Comparison of ENCODE assay signal across 22 cellular contexts in genomic region chr1:160062134-160062533, GRCh38. TPM values are rescaled to one million over a fixed set of nuclear protein-coding genes. Genes with fewer than 3 reads are reported as not detected.
DNase-seq lines count a peak whose midpoint lies in the region; TF ChIP-seq lines count a peak whose summit lies in the region.
"Had no signal": no experiment of that assay in that cellular context is flagged by ENCODE, and none has a peak within 500 bp of the region (broad histone marks: within the 10 kb centered on the region; RNA-seq: fewer than 3 reads in every experiment).

No MANE protein-coding gene starts in this region.

- peak; percentile 41 for DNase-seq in H9
- DNase-seq in endodermal cell, result no peak
- DNase-seq in neuronal stem cell (ENCODE audit: low spot score), result no peak
- no peak for DNase-seq in suprapubic skin (ENCODE audit: low spot score in 2 of 2)
- DNase-seq in PC-9, result no peak
- DNase-seq in lower leg skin (ENCODE audit: low spot score in 2 of 2), result no peak
- DNase-seq: activated CD4-positive, alpha-beta T cell treated with anti-CD3 and anti-CD28 coated beads, Interleukin-2, amount 50 U/mL, for 4 hours; activated T-cell treated with anti-CD3 and anti-CD28 coated beads, Interleukin-2, amount 50 U/mL, for 1 hour; CD8-positive, alpha-beta memory T cell; effector CD8-positive, alpha-beta T cell; HFFc6; naive thymus-derived CD4-positive, alpha-beta T cell; NCI-H1694; NCI-H2227 treated with DMSO at 0.1 percent for 48 hours; NK-92 treated with Interleukin-12 subunit alpha and Interleukin-12 subunit beta, amount 100 ng/mL, for 24 hours had no signal

- no peak overlapping the region for H2BK20ac ChIP-seq in H9 (ENCODE audit: low read depth, low read length, poor library complexity, severe bottlenecking)

- H3K4me2 ChIP-seq in H9 (ENCODE audit: insufficient read depth, insufficient read length, low read length) (no peak overlapping the region), neuronal stem cell (ENCODE audit: insufficient read depth, low read length, poor library complexity, severe bottlenecking) (peak overlapping the region; percentile 28), PC-9 (no peak overlapping the region)

- H3K27me3 Mint-ChIP-seq in H9 (ENCODE audit: low read depth), result peaks cover 33% of the 10 kb centered on the region
- H3K27me3 Mint-ChIP-seq in endodermal cell (ENCODE audit: insufficient read depth), result peaks cover 30% of the 10 kb centered on the region

- H3K27me3 ChIP-seq in H9 (ENCODE audit: insufficient read depth, low read length), result no peaks in the 10 kb centered on the region
- no peaks in the 10 kb centered on the region for H3K27me3 ChIP-seq in endodermal cell (ENCODE audit: control insufficient read depth, insufficient read depth, low read length, poor library complexity, severe bottlenecking)
- peaks cover 0 to 58% (median 0%) of the 10 kb centered on the region in 3 experiments for H3K27me3 ChIP-seq in neuronal stem cell (ENCODE audit: control insufficient read depth in 3 of 3, insufficient read depth in 3 of 3, low read depth in 1 of 3, low read length in 3 of 3)
- peaks cover 13% of the 10 kb centered on the region for H3K27me3 ChIP-seq in suprapubic skin
- peaks cover 36% of the 10 kb centered on the region for H3K27me3 ChIP-seq in PC-9 (ENCODE audit: insufficient read depth, low read depth)
- H3K27me3 ChIP-seq: right atrium auricular region had no signal

- H4K8ac ChIP-seq in H9 (replicated peaks; ENCODE audit: insufficient read length, low read depth, low read length), result no peak overlapping the region
- H4K8ac ChIP-seq in neuronal stem cell (ENCODE audit: low read depth, low read length), result no peak overlapping the region

- H4K91ac ChIP-seq in H9 (ENCODE audit: insufficient read length, low read depth, low read length) (no peak overlapping the region), neuronal stem cell (ENCODE audit: low read depth, low read length, poor library complexity) (no peak overlapping the region)

- H4K20me1 ChIP-seq in H9 (ENCODE audit: control insufficient read depth, insufficient read depth, insufficient read length) (no peaks in the 10 kb centered on the region), PC-9 (ENCODE audit: insufficient read depth) (no peaks in the 10 kb centered on the region)

- H3K36me3 ChIP-seq in endodermal cell (ENCODE audit: control insufficient read depth, insufficient read depth, low read length) (no peaks in the 10 kb centered on the region), neuronal stem cell (replicated peaks in 1 of 2; ENCODE audit: control insufficient read depth in 2 of 2, insufficient read depth in 2 of 2, low read length in 2 of 2) (no peaks in the 10 kb centered on the region), suprapubic skin (no peaks in the 10 kb centered on the region), PC-9 (ENCODE audit: low read depth) (no peaks in the 10 kb centered on the region)
- H3K36me3 ChIP-seq: right atrium auricular region had no signal

- H2BK5ac ChIP-seq in H9 (ENCODE audit: insufficient read length, low read length) (no peak overlapping the region), neuronal stem cell (ENCODE audit: low read length) (peak overlapping the region; percentile 31)

- H2BK120ac ChIP-seq in H9 (ENCODE audit: low read depth, low read length, poor library complexity, severe bottlenecking), result no peak overlapping the region
- peak overlapping the region; percentile 44 for H2BK120ac ChIP-seq in neuronal stem cell (ENCODE audit: low read depth, low read length)

- H2AFZ ChIP-seq in H9 (ENCODE audit: low read length) (no peak overlapping the region), neuronal stem cell (ENCODE audit: low read length) (peak overlapping the region; percentile 34), PC-9 (no peak overlapping the region)

- no peak overlapping the region for H3K14ac ChIP-seq in H9 (ENCODE audit: insufficient read depth, low read length)
- H3K14ac ChIP-seq in neuronal stem cell (ENCODE audit: low read length), result peak overlapping the region; percentile 83

- no CpG with 5 or more reads among the region's 7 CpGs for WGBS in H9 (ENCODE audit: extremely low coverage, insufficient read length, low lambda C conversion rate)
- WGBS in endodermal cell (ENCODE audit: insufficient coverage in 1 of 2, insufficient read length in 1 of 2), 2 experiments, result 85% methylated on average over 7 of the region's 7 CpGs; no CpG with 5 or more reads in 1 of the 2 experiments
- WGBS in neuronal stem cell (ENCODE audit: extremely low coverage in 2 of 2, insufficient read length in 2 of 2, insufficient replicate concordance in 1 of 2), 2 donors, result no CpG with 5 or more reads among the region's 7 CpGs
- WGBS in suprapubic skin, result 74% methylated on average over 5 of the region's 7 CpGs
- 76 to 90% methylated on average over 3 to 7 of the region's 7 CpGs for WGBS in lower leg skin, 2 donors

- H3K4me1 Mint-ChIP-seq in H9, result peaks cover 32 to 34% of the 10 kb centered on the region in 2 experiments
- peaks cover 5% of the 10 kb centered on the region for H3K4me1 Mint-ChIP-seq in endodermal cell
- H3K4me1 Mint-ChIP-seq: CD8-positive, alpha-beta memory T cell had no signal

- H3K79me1 ChIP-seq in H9 (ENCODE audit: insufficient read depth, low read depth, low read length, poor library complexity, severe bottlenecking) (no peaks in the 10 kb centered on the region), neuronal stem cell (ENCODE audit: low read depth, low read length) (no peaks in the 10 kb centered on the region)

- no peaks in the 10 kb centered on the region for H3K36me3 Mint-ChIP-seq in H9 (ENCODE audit: insufficient read depth in 1 of 3, low read depth in 3 of 3)
- no peaks in the 10 kb centered on the region for H3K36me3 Mint-ChIP-seq in endodermal cell (ENCODE audit: low read depth)
- H3K36me3 Mint-ChIP-seq: activated naive CD4-positive, alpha-beta T cell treated with anti-CD3 and anti-CD28 coated beads, Interleukin-2, amount 50 U/mL, for 72 hours; naive thymus-derived CD4-positive, alpha-beta T cell had no signal

- no peak overlapping the region for H3K18ac ChIP-seq in H9 (ENCODE audit: insufficient read length, low read depth, low read length)
- peak overlapping the region; percentile 82 for H3K18ac ChIP-seq in neuronal stem cell (ENCODE audit: low read length)

- POLR2A ChIA-PET in PC-9 (lab: Charles Lee; ENCODE audit: unreplicated experiment), result no interaction called here

- CTCF ChIA-PET in PC-9 (lab: Charles Lee), result interaction anchor here (1.1 kb wide), 1 partner anchor 17 kb away, joined by 4 read pairs; no protein-coding TSS in a partner anchor

- H3K9me3 Mint-ChIP-seq in H9 (no peaks in the 10 kb centered on the region), endodermal cell (no peaks in the 10 kb centered on the region)
- H3K9me3 Mint-ChIP-seq: activated naive CD4-positive, alpha-beta T cell treated with anti-CD3 and anti-CD28 coated beads, Interleukin-2, amount 50 U/mL, for 72 hours; CD8-positive, alpha-beta memory T cell; HFFc6; naive thymus-derived CD4-positive, alpha-beta T cell had no signal

- H3K9me2 ChIP-seq in PC-9 (ENCODE audit: insufficient read depth), result no peaks in the 10 kb centered on the region

- H3K4me3 ChIP-seq in endodermal cell (ENCODE audit: low read length), result no peak overlapping the region
- H3K4me3 ChIP-seq in neuronal stem cell (ENCODE audit: low read length in 2 of 2), result no peak overlapping the region
- no peak overlapping the region for H3K4me3 ChIP-seq in suprapubic skin
- no peak overlapping the region for H3K4me3 ChIP-seq in PC-9
- no peak overlapping the region for H3K4me3 ChIP-seq in lower leg skin (ENCODE audit: low read depth, poor library complexity, severe bottlenecking)
- H3K4me3 ChIP-seq: right atrium auricular region had no signal

- no peak for TF ChIP-seq EP300 in suprapubic skin (IDR thresholded peaks at IDR 0.05)

- H3K4me3 Mint-ChIP-seq in H9 (no peak overlapping the region), endodermal cell (no peak overlapping the region)
- H3K4me3 Mint-ChIP-seq: CD8-positive, alpha-beta memory T cell; HFFc6; naive thymus-derived CD4-positive, alpha-beta T cell had no signal

- no peaks in the 10 kb centered on the region for H3K9me3 ChIP-seq in H9 (ENCODE audit: control insufficient read depth, low read depth, low read length)
- H3K9me3 ChIP-seq in endodermal cell (ENCODE audit: control insufficient read depth, low read length), result no peaks in the 10 kb centered on the region
- no peaks in the 10 kb centered on the region for H3K9me3 ChIP-seq in neuronal stem cell (replicated peaks in 1 of 2; ENCODE audit: control insufficient read depth in 2 of 2, insufficient read depth in 1 of 2, low read depth in 1 of 2, low read length in 2 of 2)
- no peaks in the 10 kb centered on the region for H3K9me3 ChIP-seq in suprapubic skin
- H3K9me3 ChIP-seq in PC-9 (ENCODE audit: insufficient read depth, low read depth), result no peaks in the 10 kb centered on the region
- H3K9me3 ChIP-seq: right atrium auricular region had no signal

- H3K4ac ChIP-seq in H9 (ENCODE audit: low read depth, low read length), result no peak overlapping the region
- H3K4ac ChIP-seq in neuronal stem cell (ENCODE audit: low read length), result no peak overlapping the region

- no peak overlapping the region for H3T11ph ChIP-seq in H9 (ENCODE audit: low read length)

- H3K23ac ChIP-seq in H9 (ENCODE audit: insufficient read length, low read depth, low read length), result no peak overlapping the region
- peak overlapping the region; percentile 58 for H3K23ac ChIP-seq in neuronal stem cell (ENCODE audit: low read depth, low read length, poor library complexity)

- H2BK12ac ChIP-seq in H9 (ENCODE audit: insufficient read length, low read depth, low read length), result no peak overlapping the region
- peak overlapping the region; percentile 41 for H2BK12ac ChIP-seq in neuronal stem cell (ENCODE audit: low read length)

- H2AK5ac ChIP-seq in H9 (ENCODE audit: insufficient read length, low read length) (no peak overlapping the region), neuronal stem cell (ENCODE audit: low read depth, low read length) (peak overlapping the region; percentile 86)

- no peaks in the 10 kb centered on the region for H3F3A ChIP-seq in PC-9 (ENCODE audit: insufficient read depth, low read depth)

- BruUV-seq in PC-9 (replicated peaks; lab: Mats Ljungman, UMichigan), result no TSS peak

- no peak overlapping the region for H3K56ac ChIP-seq in H9 (ENCODE audit: insufficient read length, low read depth, low read length)

- no peaks in the 10 kb centered on the region for H3K23me2 ChIP-seq in H9 (ENCODE audit: insufficient read length, low read depth, low read length, poor library complexity, severe bottlenecking)

- TF ChIP-seq CTCF in H9 (conservative IDR thresholded peaks at IDR 0.05) (no peak), endodermal cell (conservative IDR thresholded peaks at IDR 0.05) (no peak), suprapubic skin (IDR thresholded peaks at IDR 0.05) (no peak), PC-9 (conservative IDR thresholded peaks at IDR 0.05) (no peak), lower leg skin (IDR thresholded peaks at IDR 0.05) (no peak)

- no peak overlapping the region for H4K5ac ChIP-seq in H9 (ENCODE audit: insufficient read length, low read depth, low read length)

- H3K79me2 ChIP-seq in H9 (ENCODE audit: insufficient read depth, low read length) (no peaks in the 10 kb centered on the region), PC-9 (ENCODE audit: low read depth) (no peaks in the 10 kb centered on the region)

- H3K27ac ChIP-seq in H9 (ENCODE audit: insufficient read length, low read depth, low read length), result no peak overlapping the region
- H3K27ac ChIP-seq in endodermal cell (ENCODE audit: low read depth, low read length), result peak overlapping the region; percentile 68
- H3K27ac ChIP-seq in neuronal stem cell (replicated peaks; ENCODE audit: low read length), result no peak overlapping the region
- no peak overlapping the region for H3K27ac ChIP-seq in suprapubic skin
- H3K27ac ChIP-seq in PC-9, result no peak overlapping the region
- H3K27ac ChIP-seq: right atrium auricular region had no signal

- no peak overlapping the region for H2BK15ac ChIP-seq in H9 (ENCODE audit: low read depth, low read length)
- H2BK15ac ChIP-seq in neuronal stem cell (ENCODE audit: low read length), result no peak overlapping the region

- intact Hi-C loops in PC-9 (cut with micrococcal nuclease; ENCODE audit: unreplicated experiment) (no loop called here), lower leg skin (cut with DNase I; ENCODE audit: low total_unique reads) (no loop called here)

- H3K9ac ChIP-seq in H9 (ENCODE audit: extremely low read depth, insufficient read length, low read length) (no peak overlapping the region), endodermal cell (ENCODE audit: extremely low read depth, low read length, poor library complexity, severe bottlenecking) (no peak overlapping the region), neuronal stem cell (ENCODE audit: low read depth, low read length, poor library complexity) (no peak overlapping the region)

- TF ChIP-seq POLR2A in suprapubic skin (IDR thresholded peaks at IDR 0.05) (no peak), lower leg skin (IDR thresholded peaks at IDR 0.05) (no peak)

- H3K4me1 ChIP-seq in H9 (ENCODE audit: insufficient read depth, low read length) (peaks cover 4% of the 10 kb centered on the region; the same call in 1 of the 2 replicates), endodermal cell (ENCODE audit: control insufficient read depth, insufficient read depth, low read length) (peaks cover 2% of the 10 kb centered on the region), neuronal stem cell (ENCODE audit: control insufficient read depth in 2 of 2, insufficient read depth in 1 of 2, low read depth in 1 of 2, low read length in 2 of 2) (peaks cover 27 to 41% of the 10 kb centered on the region in 2 donors), suprapubic skin (peaks cover 3% of the 10 kb centered on the region), PC-9 (replicated peaks; ENCODE audit: insufficient read depth) (peaks cover 6% of the 10 kb centered on the region; the same call in 1 of the 2 replicates)
- H3K4me1 ChIP-seq: right atrium auricular region had no signal

- no peak overlapping the region for H3K27ac Mint-ChIP-seq in H9
- H3K27ac Mint-ChIP-seq in endodermal cell, result no peak overlapping the region
- H3K27ac Mint-ChIP-seq: activated naive CD4-positive, alpha-beta T cell treated with anti-CD3 and anti-CD28 coated beads, Interleukin-2, amount 50 U/mL, for 72 hours; CD8-positive, alpha-beta memory T cell; HFFc6; naive thymus-derived CD4-positive, alpha-beta T cell had no signal

RNA-seq across cellular contexts. Expression of gene KCNJ10, which starts 7.8 kb away (rescaled TPM):
- total RNA-seq in H9 (2021), result 0.42 and 0.44 TPM in 2 replicates
- under 1 TPM in 1 of 2 donors, not detected in 1; 0.26 TPM for total RNA-seq in endodermal cell
- polyA plus RNA-seq in endodermal cell (2013, experiment 1 of 2), result 1.2 TPM
- polyA plus RNA-seq in endodermal cell (2013, experiment 2 of 2), result 1.9 TPM
- polyA plus RNA-seq in neuronal stem cell (2013, experiment 1 of 2), result 0.08 TPM
- 0.22 TPM for polyA plus RNA-seq in neuronal stem cell (2013, experiment 2 of 2)
- total RNA-seq in suprapubic skin, result not detected
- not detected in 2 replicates for total RNA-seq in PC-9 (2021)
- not detected for total RNA-seq in lower leg skin
- total RNA-seq: activated naive CD4-positive, alpha-beta T cell treated with anti-CD3 and anti-CD28 coated beads, Interleukin-2, amount 50 U/mL, for 72 hours; bronchial epithelial cell; HFFc6; MCF 10A; subcutaneous adipose tissue had no signal
- polyA plus RNA-seq: CD8-positive, alpha-beta memory T cell had no signal

RNA-seq across cellular contexts. Expression of gene KCNJ9, which starts 19.2 kb away (rescaled TPM):
- total RNA-seq in H9 (2021) (0.09 TPM in 2 replicates), endodermal cell (not detected), suprapubic skin (under 1 TPM in 1 of 4 donors, not detected in 3; 0.13 TPM), PC-9 (2021) (not detected in 2 replicates), lower leg skin (under 1 TPM in 1 of 4 donors, not detected in 3; 0.12 TPM)
- 0.36 TPM for polyA plus RNA-seq in endodermal cell (2013, experiment 1 of 2)
- polyA plus RNA-seq in endodermal cell (2013, experiment 2 of 2), result 0.17 TPM
- 0.01 TPM for polyA plus RNA-seq in neuronal stem cell (2013, experiment 1 of 2)
- 0.01 TPM for polyA plus RNA-seq in neuronal stem cell (2013, experiment 2 of 2)
- total RNA-seq: Daoy; HFFc6; liver; naive thymus-derived CD4-positive, alpha-beta T cell; subcutaneous adipose tissue had no signal
- polyA plus RNA-seq: CD8-positive, alpha-beta memory T cell; liver had no signal

RNA-seq across cellular contexts. Expression of gene PIGM, which starts 30.3 kb away (rescaled TPM):
- total RNA-seq in H9 (2021), result 5.9 and 6.2 TPM in 2 replicates
- total RNA-seq in endodermal cell, result 1 to 10 TPM; 4.6 to 5.2 TPM
- 6.7 TPM for polyA plus RNA-seq in endodermal cell (2013, experiment 1 of 2)
- polyA plus RNA-seq in endodermal cell (2013, experiment 2 of 2), result 5.5 TPM
- 4.9 TPM for polyA plus RNA-seq in neuronal stem cell (2013, experiment 1 of 2)
- 5.1 TPM for polyA plus RNA-seq in neuronal stem cell (2013, experiment 2 of 2)
- 1 to 10 TPM; 3.3 to 6.5 (median 4.8) TPM for total RNA-seq in suprapubic skin
- 3.3 and 4.0 TPM in 2 replicates for total RNA-seq in PC-9 (2021)
- 1 to 10 TPM; 2.4 to 4.5 (median 3.6) TPM for total RNA-seq in lower leg skin

RNA-seq across cellular contexts. Expression of gene IGSF8, which starts 36.3 kb away (rescaled TPM):
- total RNA-seq in H9 (2021), result 56.2 and 57.4 TPM in 2 replicates
- total RNA-seq in endodermal cell, result 10 to 100 TPM; 34.5 to 35.9 TPM
- polyA plus RNA-seq in endodermal cell (2013, experiment 1 of 2), result 42.1 TPM
- 37.2 TPM for polyA plus RNA-seq in endodermal cell (2013, experiment 2 of 2)
- polyA plus RNA-seq in neuronal stem cell (2013, experiment 1 of 2), result 12.3 TPM
- polyA plus RNA-seq in neuronal stem cell (2013, experiment 2 of 2), result 12.6 TPM
- total RNA-seq in suprapubic skin, result 10 to 100 TPM; 44.1 to 90.5 (median 50.8) TPM
- 27.4 and 38.0 TPM in 2 replicates for total RNA-seq in PC-9 (2021)
- 10 to 100 TPM; 44.5 to 74.5 (median 54.9) TPM for total RNA-seq in lower leg skin

RNA-seq across cellular contexts. Expression of gene ATP1A2, which starts 53.4 kb away (rescaled TPM):
- total RNA-seq in H9 (2021), result 3.0 and 4.6 TPM in 2 replicates
- 1 to 10 TPM; 3.0 to 3.2 TPM for total RNA-seq in endodermal cell
- polyA plus RNA-seq in endodermal cell (2013, experiment 1 of 2), result 130 TPM
- polyA plus RNA-seq in endodermal cell (2013, experiment 2 of 2), result 110 TPM
- polyA plus RNA-seq in neuronal stem cell (2013, experiment 1 of 2), result 56.5 TPM
- 57.9 TPM for polyA plus RNA-seq in neuronal stem cell (2013, experiment 2 of 2)
- total RNA-seq in suprapubic skin, result 1 to 10 TPM; 4.2 to 6.9 (median 4.8) TPM
- total RNA-seq in PC-9 (2021), result 1.1 TPM in 2 replicates
- total RNA-seq in lower leg skin, result 1 to 10 TPM; 1.1 to 5.8 (median 5.0) TPM
- total RNA-seq: activated naive CD4-positive, alpha-beta T cell treated with anti-CD3 and anti-CD28 coated beads, Interleukin-2, amount 50 U/mL, for 72 hours; bronchial epithelial cell; CD8-positive, alpha-beta memory T cell; Daoy; MCF 10A; naive thymus-derived CD4-positive, alpha-beta T cell had no signal
- polyA plus RNA-seq: CD8-positive, alpha-beta memory T cell; naive thymus-derived CD4-positive, alpha-beta T cell had no signal
